ENCODE assay signal across 32 cellular contexts in the genomic region with DNA sequence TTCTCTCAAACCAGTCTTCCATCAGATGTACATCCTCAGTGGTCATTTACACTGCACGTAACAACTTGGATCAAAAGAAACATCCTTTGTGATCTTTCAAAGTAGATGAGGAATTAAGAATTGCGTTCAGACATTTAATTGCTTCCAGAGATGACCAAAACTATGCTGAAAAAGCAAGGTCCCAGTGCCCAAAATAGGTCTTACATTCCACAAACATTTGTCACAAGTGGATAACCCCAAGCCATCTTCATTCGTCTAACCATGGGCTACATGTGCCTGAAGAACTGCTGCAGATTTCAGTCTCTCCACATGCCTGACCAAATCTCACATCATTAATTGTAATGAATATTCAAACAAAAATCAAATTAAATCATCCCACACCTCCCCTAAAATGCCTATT.
DNase-seq lines count a peak whose midpoint lies in the region; ATAC-seq and TF ChIP-seq lines count a peak whose summit lies in the region.
"Had no signal": no experiment of that assay in that cellular context is flagged by ENCODE, and none has a peak within 500 bp of the region (broad histone marks: within the 10 kb centered on the region; RNA-seq: fewer than 3 reads in every experiment).

No MANE protein-coding gene starts in this region.

- DNase-seq in AG04449 (ENCODE audit: low read depth, low spot score) (peak; percentile 46), GM03348 (ENCODE audit: low spot score) (peak; percentile 79), RPMI7951 (ENCODE audit: low read depth) (peak; percentile 94), fibroblast of the conjunctiva (ENCODE audit: low read depth) (peak; percentile 12), Right ventricle myocardium inferior (ENCODE audit: missing footprints) (no peak), HuH-7 (ENCODE audit: low spot score) (no peak), KBM-7 (no peak)
- DNase-seq in activated CD4-positive, alpha-beta memory T cell treated with anti-CD3 and anti-CD28 coated beads for 36 hours, result no peak
- DNase-seq: 8988T; activated CD4-positive, alpha-beta T cell treated with anti-CD3 and anti-CD28 coated beads, Interleukin-2, amount 50 U/mL, for 1 hour; activated CD4-positive, CD25-positive, alpha-beta regulatory T cell; activated gamma-delta T cell treated with Interleukin-2 at 50 U/mL for 16 hours; activated T-cell treated with anti-CD3 and anti-CD28 coated beads, Interleukin-2, amount 50 U/mL, for 4 hours; BE2C; caudate nucleus; DMS 273 treated with DMSO at 0.1 percent for 48 hours; effector memory CD4-positive, alpha-beta T cell; hypothalamus; left cardiac atrium; mucosa of descending colon; NCI-H1105; NCI-H187; NCI-H82; ovary had no signal

- CTCF ChIA-PET in AG04449 (lab: Yijun Ruan, JAX), result no interaction called here
- CTCF ChIA-PET in activated CD4-positive, alpha-beta memory T cell treated with anti-CD3 and anti-CD28 coated beads for 36 hours (lab: Charles Lee), result no interaction called here

- H3K27ac Mint-ChIP-seq in activated CD4-positive, alpha-beta memory T cell treated with anti-CD3 and anti-CD28 coated beads for 36 hours, result no peak overlapping the region
- H3K27ac Mint-ChIP-seq: nephron; stimulated activated effector memory CD8-positive, alpha-beta T cell treated with anti-CD3 and anti-CD28 coated beads, Interleukin-12 subunit alpha, Interleukin-12 subunit beta, amount 100 ng/mL, for 72 hours; type B pancreatic cell had no signal

- POLR2A ChIA-PET in AG04449 (lab: Yijun Ruan, JAX), result no interaction called here
- POLR2A ChIA-PET in activated CD4-positive, alpha-beta memory T cell treated with anti-CD3 and anti-CD28 coated beads for 36 hours (lab: Charles Lee), result no interaction called here

- no peaks in the 10 kb centered on the region for H3K27me3 Mint-ChIP-seq in activated CD4-positive, alpha-beta memory T cell treated with anti-CD3 and anti-CD28 coated beads for 36 hours

- H3K4me3 Mint-ChIP-seq in activated CD4-positive, alpha-beta memory T cell treated with anti-CD3 and anti-CD28 coated beads for 36 hours, result no peak overlapping the region
- H3K4me3 Mint-ChIP-seq: activated T-cell treated with anti-CD3 and anti-CD28 coated beads, Interleukin-2, amount 50 U/mL, for 4 hours; nephron; stimulated activated effector memory CD8-positive, alpha-beta T cell treated with anti-CD3 and anti-CD28 coated beads, Interleukin-12 subunit alpha, Interleukin-12 subunit beta, amount 100 ng/mL, for 72 hours; type B pancreatic cell had no signal

- in situ Hi-C loops in KBM-7 (cut with MboI; ENCODE audit: low pct_unique_long_range_greater_than_20kb, low sequenced_read_pairs), result no loop called here

- TF ChIP-seq CTCF in AG04449 (IDR thresholded peaks at IDR 0.05; ENCODE audit: insufficient read depth, low read length, missing control alignments), result no peak

- ATAC-seq in Right ventricle myocardium inferior, result no peak
- ATAC-seq: activated T-cell treated with anti-CD3 and anti-CD28 coated beads, Interleukin-2, amount 50 U/mL, for 4 hours; gastroesophageal sphincter; left cardiac atrium; mucosa of descending colon; stimulated activated effector memory CD8-positive, alpha-beta T cell treated with anti-CD3 and anti-CD28 coated beads, Interleukin-12 subunit alpha, Interleukin-12 subunit beta, amount 100 ng/mL, for 72 hours had no signal

- H3K36me3 Mint-ChIP-seq in activated CD4-positive, alpha-beta memory T cell treated with anti-CD3 and anti-CD28 coated beads for 36 hours, result no peaks in the 10 kb centered on the region
- H3K36me3 Mint-ChIP-seq: stimulated activated effector memory CD8-positive, alpha-beta T cell treated with anti-CD3 and anti-CD28 coated beads, Interleukin-12 subunit alpha, Interleukin-12 subunit beta, amount 100 ng/mL, for 72 hours; type B pancreatic cell had no signal

- H3K4me3 ChIP-seq in AG04449 (ENCODE audit: low read depth, low read length), result no peak overlapping the region
- H3K4me3 ChIP-seq: coronary artery, gastroesophageal sphincter, HAP-1, lung, mucosa of descending colon, ovary, SJSA1 had no signal

- peaks cover 12% of the 10 kb centered on the region for H3K9me3 Mint-ChIP-seq in activated CD4-positive, alpha-beta memory T cell treated with anti-CD3 and anti-CD28 coated beads for 36 hours

- H3K4me1 Mint-ChIP-seq in activated CD4-positive, alpha-beta memory T cell treated with anti-CD3 and anti-CD28 coated beads for 36 hours (ENCODE audit: low read depth), result no peaks in the 10 kb centered on the region
- H3K4me1 Mint-ChIP-seq: stimulated activated effector memory CD8-positive, alpha-beta T cell treated with anti-CD3 and anti-CD28 coated beads, Interleukin-12 subunit alpha, Interleukin-12 subunit beta, amount 100 ng/mL, for 72 hours had no signal

- intact Hi-C loops in activated CD4-positive, alpha-beta memory T cell treated with anti-CD3 and anti-CD28 coated beads for 36 hours (cut with micrococcal nuclease), result no loop called here
- intact Hi-C loops in Right ventricle myocardium inferior (cut with DNase I), result no loop called here

Comparison
In these comparisons a context has a peak if more than half of its experiments do, and no peak if none do; other contexts are left out.
1. DNase-seq: peak in AG04449 (single experiment), GM03348 (single experiment), RPMI7951 (single experiment) and fibroblast of the conjunctiva (single experiment); none in activated CD4-positive, alpha-beta memory T cell treated with anti-CD3 and anti-CD28 coated beads for 36 hours (single experiment), Right ventricle myocardium inferior (single experiment), HuH-7 (single experiment) and KBM-7 (single experiment).